In genomic region chr15:77623008-77623877, GRCh38 we compare ENCODE assay signal across 22 cellular contexts. TPM values are rescaled to one million over a fixed set of nuclear protein-coding genes. Genes with fewer than 3 reads are reported as not detected.
A peak's percentile ranks its signal among the peaks of the same experiment; 100 is the strongest.
DNase-seq lines count a peak whose midpoint lies in the region; ATAC-seq and TF ChIP-seq lines count a peak whose summit lies in the region.
"Had no signal": no experiment of that assay in that cellular context is flagged by ENCODE, and none has a peak within 500 bp of the region (broad histone marks: within the 10 kb centered on the region; RNA-seq: fewer than 3 reads in every experiment).

No MANE protein-coding gene starts in this region.

- no peak overlapping the region for H2BK12ac ChIP-seq in neuronal stem cell (ENCODE audit: low read length)

- peaks cover 11% of the 10 kb centered on the region for H3K27me3 Mint-ChIP-seq in GM23338 (ENCODE audit: insufficient read depth, low read depth, poor library complexity)

- peak; percentile 23 for ATAC-seq in GM23338
- ATAC-seq: mucosa of descending colon, PC-3 had no signal

- H3K18ac ChIP-seq in neuronal stem cell (ENCODE audit: low read length): peak overlapping the region; percentile 97

- H3K9me3 ChIP-seq in iPS-15b (ENCODE audit: control insufficient read depth, insufficient read depth, low read length): no peaks in the 10 kb centered on the region
- H3K9me3 ChIP-seq in neuronal stem cell (replicated peaks in 1 of 2; ENCODE audit: control insufficient read depth in 2 of 2, insufficient read depth in 1 of 2, low read depth in 1 of 2, low read length in 2 of 2): peaks cover 0 to 3% of the 10 kb centered on the region in 2 donors
- H3K9me3 ChIP-seq: mucosa of descending colon, SJSA1, thoracic aorta had no signal

- no peak overlapping the region for H3K23ac ChIP-seq in neuronal stem cell (ENCODE audit: low read depth, low read length, poor library complexity)

- H2BK120ac ChIP-seq in neuronal stem cell (ENCODE audit: low read depth, low read length): peak overlapping the region; percentile 76

- H3K14ac ChIP-seq in neuronal stem cell (ENCODE audit: low read length): no peak overlapping the region

- no peak overlapping the region for H2AFZ ChIP-seq in GM23338
- H2AFZ ChIP-seq in neuronal stem cell (ENCODE audit: low read length): no peak overlapping the region

- no peak overlapping the region for H3K4ac ChIP-seq in neuronal stem cell (ENCODE audit: low read length)

- H4K20me1 ChIP-seq in GM23338 (replicated peaks; ENCODE audit: insufficient read depth): no peaks in the 10 kb centered on the region

- H3K4me3 ChIP-seq in GM23338 (peak overlapping the region; percentile 42), iPS-15b (ENCODE audit: low read depth, low read length) (peak overlapping the region; percentile 9), neuronal stem cell (ENCODE audit: low read length in 2 of 2) (no peak overlapping the region)
- H3K4me3 ChIP-seq: mucosa of descending colon, SJSA1, thoracic aorta had no signal

- H3K79me2 ChIP-seq in GM23338 (replicated peaks; ENCODE audit: insufficient read depth): peaks cover 75% of the 10 kb centered on the region

- peaks cover 9% of the 10 kb centered on the region for H3F3A ChIP-seq in GM23338 (replicated peaks; ENCODE audit: low read depth)

- H3K79me1 ChIP-seq in neuronal stem cell (ENCODE audit: low read depth, low read length): peaks cover 17% of the 10 kb centered on the region

- H3K9ac ChIP-seq in iPS-15b (ENCODE audit: low read depth, low read length) (no peak overlapping the region), neuronal stem cell (ENCODE audit: low read depth, low read length, poor library complexity) (peak overlapping the region; percentile 73)

- H3K9me2 ChIP-seq in GM23338 (ENCODE audit: insufficient read depth): no peaks in the 10 kb centered on the region

- no peak overlapping the region for H2BK15ac ChIP-seq in neuronal stem cell (ENCODE audit: low read length)

- H2BK5ac ChIP-seq in neuronal stem cell (ENCODE audit: low read length): peak overlapping the region; percentile 30

- no peak overlapping the region for H4K8ac ChIP-seq in neuronal stem cell (ENCODE audit: low read depth, low read length)

- H3K4me1 Mint-ChIP-seq in GM23338: peaks cover 74% of the 10 kb centered on the region
- H3K4me1 Mint-ChIP-seq: activated naive CD8-positive, alpha-beta T cell treated with anti-CD3 and anti-CD28 coated beads, Interleukin-2, amount 10 ng/mL, durations not matched to agents 7 days and 5 days had no signal

- H2AK5ac ChIP-seq in neuronal stem cell (ENCODE audit: low read depth, low read length): peak overlapping the region; percentile 95

- no peaks in the 10 kb centered on the region; the same call in 2 of the 3 replicates for H3K9me3 Mint-ChIP-seq in GM23338
- H3K9me3 Mint-ChIP-seq: activated naive CD8-positive, alpha-beta T cell treated with anti-CD3 and anti-CD28 coated beads, Interleukin-2, amount 10 ng/mL, durations not matched to agents 7 days and 5 days; activated T-helper 1 cell treated with anti-CD3 and anti-CD28 coated beads, Interleukin-12 subunit alpha, Interleukin-12 subunit beta, Interleukin-2, Interleukin-4 antibody, amounts not matched to agents 30 ng/mL and 10 ng/mL and 1 ng/mL, durations not matched to agents 14 hours and 24 hours and 36 hours had no signal

- WGBS in neuronal stem cell (ENCODE audit: extremely low coverage in 2 of 2, insufficient read length in 2 of 2, insufficient replicate concordance in 1 of 2), 2 donors: no CpG with 5 or more reads among the region's 19 CpGs

- H3K27ac Mint-ChIP-seq in GM23338: peak overlapping the region; percentile 95
- H3K27ac Mint-ChIP-seq: activated naive CD8-positive, alpha-beta T cell treated with anti-CD3 and anti-CD28 coated beads, Interleukin-2, amount 10 ng/mL, durations not matched to agents 7 days and 5 days; activated T-helper 1 cell treated with anti-CD3 and anti-CD28 coated beads, Interleukin-12 subunit alpha, Interleukin-12 subunit beta, Interleukin-2, Interleukin-4 antibody, amounts not matched to agents 30 ng/mL and 10 ng/mL and 1 ng/mL, durations not matched to agents 14 hours and 24 hours and 36 hours had no signal

- peaks cover 17% of the 10 kb centered on the region for H3K36me3 Mint-ChIP-seq in GM23338 (ENCODE audit: low read depth)
- H3K36me3 Mint-ChIP-seq: activated naive CD8-positive, alpha-beta T cell treated with anti-CD3 and anti-CD28 coated beads, Interleukin-2, amount 10 ng/mL, durations not matched to agents 7 days and 5 days had no signal

- no peak for TF ChIP-seq CTCF in GM23338 (conservative IDR thresholded peaks at IDR 0.05; ENCODE audit: low read depth in 2 of 2)

- peak overlapping the region; percentile 47 for H3K4me3 Mint-ChIP-seq in GM23338
- H3K4me3 Mint-ChIP-seq: activated naive CD8-positive, alpha-beta T cell treated with anti-CD3 and anti-CD28 coated beads, Interleukin-2, amount 10 ng/mL, durations not matched to agents 7 days and 5 days; activated T-helper 1 cell treated with anti-CD3 and anti-CD28 coated beads, Interleukin-12 subunit alpha, Interleukin-12 subunit beta, Interleukin-2, Interleukin-4 antibody, amounts not matched to agents 30 ng/mL and 10 ng/mL and 1 ng/mL, durations not matched to agents 14 hours and 24 hours and 36 hours had no signal

- peaks cover 66% of the 10 kb centered on the region for H3K4me1 ChIP-seq in GM23338 (ENCODE audit: insufficient read depth)
- H3K4me1 ChIP-seq in iPS-15b (ENCODE audit: control insufficient read depth, insufficient read depth, low read length): peaks cover 35% of the 10 kb centered on the region
- H3K4me1 ChIP-seq in neuronal stem cell (ENCODE audit: control insufficient read depth in 2 of 2, insufficient read depth in 1 of 2, low read depth in 1 of 2, low read length in 2 of 2): peaks cover 34 to 38% of the 10 kb centered on the region in 2 donors
- H3K4me1 ChIP-seq: SJSA1 had no signal

- no peak overlapping the region for H4K91ac ChIP-seq in neuronal stem cell (ENCODE audit: low read depth, low read length, poor library complexity)

- H3K27ac ChIP-seq in GM23338 (ENCODE audit: low read depth): peak overlapping the region; percentile 90
- peak overlapping the region; percentile 52 for H3K27ac ChIP-seq in neuronal stem cell (replicated peaks; ENCODE audit: low read length)
- H3K27ac ChIP-seq: SJSA1, thoracic aorta had no signal

- H3K27me3 ChIP-seq in GM23338 (ENCODE audit: insufficient read depth) (no peaks in the 10 kb centered on the region), iPS-15b (ENCODE audit: control insufficient read depth, insufficient read depth, low read length) (no peaks in the 10 kb centered on the region), neuronal stem cell (ENCODE audit: control insufficient read depth in 3 of 3, insufficient read depth in 3 of 3, low read depth in 1 of 3, low read length in 3 of 3) (no peaks in the 10 kb centered on the region)

- H3K36me3 ChIP-seq in GM23338 (ENCODE audit: insufficient read depth) (no peaks in the 10 kb centered on the region), iPS-15b (ENCODE audit: control insufficient read depth, insufficient read depth, low read length) (no peaks in the 10 kb centered on the region), neuronal stem cell (replicated peaks in 1 of 2; ENCODE audit: control insufficient read depth in 2 of 2, insufficient read depth in 2 of 2, low read length in 2 of 2) (peaks cover 2% of the 10 kb centered on the region in 2 donors)
- H3K36me3 ChIP-seq: SJSA1, thoracic aorta had no signal

- peak overlapping the region; percentile 75 for H3K4me2 ChIP-seq in GM23338
- no peak overlapping the region for H3K4me2 ChIP-seq in neuronal stem cell (ENCODE audit: insufficient read depth, low read length, poor library complexity, severe bottlenecking)

- DNase-seq in GM23338 (ENCODE audit: low spot score) (peak; percentile 52), NCI-H69 (lab: John Stamatoyannopoulos, UW) (peak; percentile 6), neuronal stem cell (ENCODE audit: low spot score) (no peak), NCI-H1048 (lab: John Stamatoyannopoulos, UW) (no peak), cerebellar nuclear complex (lab: John Stamatoyannopoulos, UW) (no peak), retina (no peak)
- DNase-seq: activated CD4-positive, CD25-positive, alpha-beta regulatory T cell treated with anti-CD3 and anti-CD28 coated beads, Interleukin-2, amount 50 U/mL, for 72 hours; activated naive CD8-positive, alpha-beta T cell treated with anti-CD3 and anti-CD28 coated beads, Interleukin-2, amount 10 ng/mL, durations not matched to agents 7 days and 5 days; AML-193; cortex of kidney; mucosa of descending colon; NCI-H2171 treated with DMSO at 0.1 percent for 48 hours; NCI-H774; nucleus accumbens; PC-3; stimulated activated CD4-positive, alpha-beta T cell treated with anti-CD3 and anti-CD28 coated beads, Interleukin-12 subunit alpha, Interleukin-12 subunit beta, amount 100 ng/mL, for 4 hours had no signal

TF ChIP-seq in GM23338, 12 proteins besides CTCF, POLR2A, EP300 and RAD21:
- TF ChIP-seq STAT1 (IDR thresholded peaks at IDR 0.05; ENCODE audit: unreplicated experiment) (no peak), ZNF114 (CRISPR knock-in tag; IDR thresholded peaks at IDR 0.05) (no peak), POLR2AphosphoS5 (IDR thresholded peaks at IDR 0.05; ENCODE audit: low read depth) (0 out of 2 replicates have a peak, but pooled peaks have one; percentile 8), CREB1 (CRISPR knock-in tag; IDR thresholded peaks at IDR 0.05; ENCODE audit: low read depth) (no peak)

RNA-seq across cellular contexts. Expression of gene LINGO1, which starts 9.5 kb away (rescaled TPM):
- total RNA-seq in GM23338 (2014; rRNA removed; shearing (Covaris generic)): 52.0 and 63.1 TPM in 2 replicates
- polyA plus RNA-seq in GM23338 (2016; fragmentation: Nextera tagmentation; extraction: Ambion mirVana): 16.0 and 16.9 TPM in 2 replicates
- 61.3 TPM for polyA plus RNA-seq in neuronal stem cell (2013, experiment 1 of 2)
- 62.0 TPM for polyA plus RNA-seq in neuronal stem cell (2013, experiment 2 of 2)
- total RNA-seq: activated CD8-positive, alpha-beta memory T cell treated with anti-CD3 and anti-CD28 coated beads for 36 hours; activated naive CD8-positive, alpha-beta T cell treated with anti-CD3 and anti-CD28 coated beads, Interleukin-2, amount 10 ng/mL, durations not matched to agents 7 days and 5 days; activated T-helper 1 cell treated with anti-CD3 and anti-CD28 coated beads, Interleukin-12 subunit alpha, Interleukin-12 subunit beta, Interleukin-2, Interleukin-4 antibody, amounts not matched to agents 30 ng/mL and 10 ng/mL and 1 ng/mL, durations not matched to agents 14 hours and 24 hours and 36 hours; PC-3; renal cortical epithelial cell; SJSA1 had no signal

Comparison
In these comparisons a context has a peak if more than half of its experiments do, and no peak if none do; other contexts are left out.
1. DNase-seq: peak in GM23338 (single experiment) and NCI-H69 (single experiment); none in neuronal stem cell (single experiment), NCI-H1048 (single experiment), cerebellar nuclear complex (0 of 2) and retina (single experiment).
2. H3K4me3 ChIP-seq: peak in GM23338 (single experiment) and iPS-15b (single experiment); none in neuronal stem cell (0 of 2).